ENCODE assay signal across 9 cellular contexts in genomic region chr11:133350045-133350444, GRCh38.
"Had no signal": no experiment of that assay in that cellular context is flagged by ENCODE, and none has a peak within 500 bp of the region (broad histone marks: within the 10 kb centered on the region; RNA-seq: fewer than 3 reads in every experiment).

No MANE protein-coding gene starts in this region.

- H3K4me2 ChIP-seq: GM23338 had no signal

- H3K27ac ChIP-seq: GM23248 had no signal

- H3K9ac ChIP-seq: GM23248 had no signal

- ATAC-seq: GM23338, HCT116 had no signal

- H2AFZ ChIP-seq: GM23248, GM23338 had no signal

- H3K9me3 ChIP-seq: HAP-1 had no signal

- DNase-seq: GM23248, GOT3, H7, H9, HCEC 1CT, HFFc6 had no signal

- H3K4me3 ChIP-seq: GM23248, GM23338, HAP-1 had no signal

- H3K36me3 ChIP-seq: HAP-1 had no signal

- H3K4me1 ChIP-seq: HAP-1 had no signal
